10 cellular contexts compared by ENCODE assay signal in genomic region chr15:73800662-73801345, GRCh38. TPM values are rescaled to one million over a fixed set of nuclear protein-coding genes. Genes with fewer than 3 reads are reported as not detected.
DNase-seq lines count a peak whose midpoint lies in the region; ATAC-seq and TF ChIP-seq lines count a peak whose summit lies in the region.
"Had no signal": no experiment of that assay in that cellular context is flagged by ENCODE, and none has a peak within 500 bp of the region (broad histone marks: within the 10 kb centered on the region; RNA-seq: fewer than 3 reads in every experiment).

No MANE protein-coding gene starts in this region.

- peak; percentile 47 for DNase-seq in AG09319 (ENCODE audit: extremely low read depth, low read depth)
- peak; percentile 15 for DNase-seq in NCI-H1694 (lab: John Stamatoyannopoulos, UW)
- peak; percentile 48 for DNase-seq in epidermal melanocyte (ENCODE audit: insufficient read length, low spot score)
- peak; percentile 52 for DNase-seq in myocyte (ENCODE audit: low read depth)
- no peak for DNase-seq in activated naive CD8-positive, alpha-beta T cell treated with anti-CD3 and anti-CD28 coated beads, Interleukin-2, amount 50 U/mL, for 24 hours
- DNase-seq in NCI-H146 (lab: John Stamatoyannopoulos, UW): no peak
- no peak for DNase-seq in testis
- DNase-seq: kidney; stimulated activated naive CD8-positive, alpha-beta T cell treated with anti-CD3 and anti-CD28 coated beads, Interleukin-15, amount 100 ng/mL, for 72 hours had no signal

- no peaks in the 10 kb centered on the region for H3K27me3 ChIP-seq in testis

- no peaks in the 10 kb centered on the region for H3K27me3 Mint-ChIP-seq in activated naive CD8-positive, alpha-beta T cell treated with anti-CD3 and anti-CD28 coated beads, Interleukin-2, amount 50 U/mL, for 24 hours
- H3K27me3 Mint-ChIP-seq: stimulated activated naive CD8-positive, alpha-beta T cell treated with anti-CD3 and anti-CD28 coated beads, Interleukin-15, amount 100 ng/mL, for 72 hours had no signal

- TF ChIP-seq CTCF in AG09319 (IDR thresholded peaks at IDR 0.05; ENCODE audit: low read depth, low read length): no peak
- TF ChIP-seq CTCF in testis (IDR thresholded peaks at IDR 0.05): no peak

- H3K9me3 ChIP-seq in testis: no peaks in the 10 kb centered on the region

- H3K4me1 ChIP-seq in testis: no peaks in the 10 kb centered on the region

- H3K27ac Mint-ChIP-seq in activated naive CD8-positive, alpha-beta T cell treated with anti-CD3 and anti-CD28 coated beads, Interleukin-2, amount 50 U/mL, for 24 hours: no peak overlapping the region

- 72 to 76% methylated on average over 10 to 11 of the region's 11 CpGs for WGBS in testis, 2 donors

- no peak for ATAC-seq in activated naive CD8-positive, alpha-beta T cell treated with anti-CD3 and anti-CD28 coated beads, Interleukin-2, amount 50 U/mL, for 24 hours
- ATAC-seq in GM19328 (IDR thresholded peaks at IDR 0.05; ENCODE audit: unreplicated experiment): no peak
- ATAC-seq: stimulated activated naive CD8-positive, alpha-beta T cell treated with anti-CD3 and anti-CD28 coated beads, Interleukin-15, amount 100 ng/mL, for 72 hours had no signal

- no peaks in the 10 kb centered on the region for H3K36me3 Mint-ChIP-seq in activated naive CD8-positive, alpha-beta T cell treated with anti-CD3 and anti-CD28 coated beads, Interleukin-2, amount 50 U/mL, for 24 hours (ENCODE audit: low read depth)

- no peaks in the 10 kb centered on the region for H3K4me1 Mint-ChIP-seq in activated naive CD8-positive, alpha-beta T cell treated with anti-CD3 and anti-CD28 coated beads, Interleukin-2, amount 50 U/mL, for 24 hours
- H3K4me1 Mint-ChIP-seq: stimulated activated naive CD8-positive, alpha-beta T cell treated with anti-CD3 and anti-CD28 coated beads, Interleukin-15, amount 100 ng/mL, for 72 hours had no signal

- H3K36me3 ChIP-seq in testis (ENCODE audit: low read depth, missing control alignments): no peaks in the 10 kb centered on the region

- H3K27ac ChIP-seq in testis: no peak overlapping the region

- no peak for TF ChIP-seq POLR2A in testis (IDR thresholded peaks at IDR 0.05)

- no peak overlapping the region for H3K4me3 Mint-ChIP-seq in activated naive CD8-positive, alpha-beta T cell treated with anti-CD3 and anti-CD28 coated beads, Interleukin-2, amount 50 U/mL, for 24 hours
- H3K4me3 Mint-ChIP-seq: stimulated activated naive CD8-positive, alpha-beta T cell treated with anti-CD3 and anti-CD28 coated beads, Interleukin-15, amount 100 ng/mL, for 72 hours had no signal

- H3K9me3 Mint-ChIP-seq in activated naive CD8-positive, alpha-beta T cell treated with anti-CD3 and anti-CD28 coated beads, Interleukin-2, amount 50 U/mL, for 24 hours: no peaks in the 10 kb centered on the region
- H3K9me3 Mint-ChIP-seq: stimulated activated naive CD8-positive, alpha-beta T cell treated with anti-CD3 and anti-CD28 coated beads, Interleukin-15, amount 100 ng/mL, for 72 hours had no signal

- H3K4me3 ChIP-seq in testis: no peak overlapping the region

- intact Hi-C loops in testis (cut with DNase I; ENCODE audit: low total_unique reads): no loop called here

RNA-seq across cellular contexts. Expression of gene INSYN1, which starts 47.7 kb away (rescaled TPM):
- 0.32 and 0.73 TPM in 2 replicates for total RNA-seq in myocyte
- 3.8 TPM for polyA plus RNA-seq in myocyte (2012)
- 10 to 100 TPM in 1 of 2 donors, 1 to 10 TPM in 1; 8.9 to 15.9 TPM for total RNA-seq in testis
- polyA plus RNA-seq in testis (ENCODE audit: insufficient read depth, low read depth, low replicate concordance): 18.9 TPM

Comparison
In these comparisons a context has a peak if more than half of its experiments do, and no peak if none do; other contexts are left out.
1. DNase-seq: peak in AG09319 (single experiment), NCI-H1694 (single experiment), epidermal melanocyte (single experiment) and myocyte (single experiment); none in activated naive CD8-positive, alpha-beta T cell treated with anti-CD3 and anti-CD28 coated beads, Interleukin-2, amount 50 U/mL, for 24 hours (single experiment), NCI-H146 (single experiment) and testis (single experiment).